12 cellular contexts compared by ENCODE assay signal in genomic region chr4:98284640-98285046, GRCh38. TPM values are rescaled to one million over a fixed set of nuclear protein-coding genes. Genes with fewer than 3 reads are reported as not detected.
DNase-seq lines count a peak whose midpoint lies in the region; ATAC-seq and TF ChIP-seq lines count a peak whose summit lies in the region.
"Had no signal": no experiment of that assay in that cellular context is flagged by ENCODE, and none has a peak within 500 bp of the region (broad histone marks: within the 10 kb centered on the region; RNA-seq: fewer than 3 reads in every experiment).

No MANE protein-coding gene starts in this region.

- DNase-seq in NCI-H82 (lab: John Stamatoyannopoulos, UW), result peak; percentile 12
- DNase-seq in NCI-H82 treated with DMSO at 0.1 percent for 48 hours (lab: John Stamatoyannopoulos, UW; ENCODE audit: unreplicated experiment), result no peak
- peak; percentile 6 for DNase-seq in MG63
- no peak for DNase-seq in osteocyte (ENCODE audit: extremely low spot score, unreplicated experiment)
- no peak for DNase-seq in left ventricle myocardium superior
- DNase-seq: activated B cell treated with CpG ODN at 0.5 μM for 24 hours; activated naive CD4-positive, alpha-beta T cell; NCI-H146 had no signal

- ATAC-seq in GM21717 (IDR thresholded peaks at IDR 0.05; ENCODE audit: unreplicated experiment) (no peak), GM18498 (IDR thresholded peaks at IDR 0.05; ENCODE audit: unreplicated experiment) (no peak), left ventricle myocardium superior (no peak)
- ATAC-seq: sciatic nerve had no signal

- TF ChIP-seq CTCF in osteocyte (IDR thresholded peaks at IDR 0.05), result no peak

- peaks cover 5% of the 10 kb centered on the region for H3K4me1 ChIP-seq in ectodermal cell (ENCODE audit: control insufficient read depth, insufficient read depth, low read length)

- intact Hi-C loops in left ventricle myocardium superior (cut with micrococcal nuclease), result no loop called here

- H3K36me3 ChIP-seq in MG63 (no peaks in the 10 kb centered on the region), ectodermal cell (ENCODE audit: control insufficient read depth, insufficient read depth, low read length) (no peaks in the 10 kb centered on the region)

- no peaks in the 10 kb centered on the region for H3K9me3 Mint-ChIP-seq in osteocyte (ENCODE audit: unreplicated experiment)

- H3K4me1 Mint-ChIP-seq in osteocyte (ENCODE audit: unreplicated experiment), result peaks cover 18% of the 10 kb centered on the region

- H3K36me3 Mint-ChIP-seq in osteocyte (ENCODE audit: unreplicated experiment), result peaks cover 8% of the 10 kb centered on the region

- peak overlapping the region; percentile 47 for H3K27ac ChIP-seq in ectodermal cell (ENCODE audit: insufficient read depth, low read depth, low read length, poor library complexity, severe bottlenecking)

- H3K27me3 ChIP-seq in MG63, result no peaks in the 10 kb centered on the region
- H3K27me3 ChIP-seq in ectodermal cell (ENCODE audit: control insufficient read depth, insufficient read depth, low read length, poor library complexity, severe bottlenecking), result no peaks in the 10 kb centered on the region

- no peak overlapping the region for H3K4me3 ChIP-seq in MG63
- H3K4me3 ChIP-seq in ectodermal cell (ENCODE audit: insufficient read depth, low read depth, low read length), result no peak overlapping the region

- peak overlapping the region; percentile 14 for H3K27ac Mint-ChIP-seq in osteocyte (ENCODE audit: unreplicated experiment)

- no peaks in the 10 kb centered on the region for H3K9me3 ChIP-seq in MG63
- H3K9me3 ChIP-seq in ectodermal cell (ENCODE audit: control insufficient read depth, low read length), result no peaks in the 10 kb centered on the region

- no peaks in the 10 kb centered on the region for H3K27me3 Mint-ChIP-seq in osteocyte (ENCODE audit: unreplicated experiment)
- H3K27me3 Mint-ChIP-seq: activated B cell treated with CpG ODN at 0.5 μM for 24 hours had no signal

- 66 to 68% methylated on average over 3 of the region's 3 CpGs for WGBS in ectodermal cell, 2 experiments

- H3K4me3 Mint-ChIP-seq in osteocyte (ENCODE audit: unreplicated experiment), result no peak overlapping the region
- H3K4me3 Mint-ChIP-seq: activated B cell treated with CpG ODN at 0.5 μM for 24 hours had no signal

RNA-seq across cellular contexts. Expression of gene RAP1GDS1, which starts 23.5 kb away (rescaled TPM):
- 59.4 and 119 TPM in 2 replicates for total RNA-seq in MG63 (2014; rRNA removed; shearing (Covaris generic); ENCODE audit: low replicate concordance)
- 44.9 TPM for polyA plus RNA-seq in ectodermal cell (2013, experiment 1 of 4)
- polyA plus RNA-seq in ectodermal cell (2013, experiment 2 of 4), result 36.6 TPM
- polyA plus RNA-seq in ectodermal cell (2013, experiment 3 of 4), result 34.8 TPM
- 34.9 TPM for polyA plus RNA-seq in ectodermal cell (2013, experiment 4 of 4)
- total RNA-seq in osteocyte (42.5 and 47.6 TPM in 2 replicates), left ventricle myocardium superior (10.5 TPM)

Comparison
In these comparisons a context has a peak if more than half of its experiments do, and no peak if none do; other contexts are left out.
1. DNase-seq: peak in NCI-H82 (single experiment) and MG63 (single experiment); none in NCI-H82 treated with DMSO at 0.1 percent for 48 hours (single experiment), osteocyte (single experiment) and left ventricle myocardium superior (single experiment).